18 cellular contexts compared by ENCODE assay signal in genomic region chr1:30518186-30518585, GRCh38.
"Had no signal": no experiment of that assay in that cellular context is flagged by ENCODE, and none has a peak within 500 bp of the region (broad histone marks: within the 10 kb centered on the region; RNA-seq: fewer than 3 reads in every experiment).

No MANE protein-coding gene starts in this region.

- H3K4me3 ChIP-seq: ascending aorta, testis, upper lobe of right lung had no signal

- H3K27ac Mint-ChIP-seq: activated CD4-positive, alpha-beta memory T cell treated with anti-CD3 and anti-CD28 coated beads, Interleukin-2, amount 10 ng/mL, durations not matched to agents 7 days and 5 days; activated naive CD4-positive, alpha-beta T cell treated with anti-CD3 and anti-CD28 coated beads, Interleukin-2, amount 50 U/mL, for 24 hours; nephron; stimulated activated naive CD8-positive, alpha-beta T cell treated with anti-CD3 and anti-CD28 coated beads, Interleukin-15, amount 100 ng/mL, for 72 hours; WTC11 had no signal

- DNase-seq: activated CD4-positive, alpha-beta memory T cell treated with anti-CD3 and anti-CD28 coated beads, Interleukin-2, amount 10 ng/mL, durations not matched to agents 7 days and 5 days; activated CD4-positive, alpha-beta T cell treated with anti-CD3 and anti-CD28 coated beads for 48 hours; activated gamma-delta T cell; activated T-cell treated with anti-CD3 and anti-CD28 coated beads, Interleukin-2, amount 50 U/mL, for 48 hours; foreskin fibroblast; mesenchymal stem cell; posterior cingulate gyrus; SK-N-SH; stimulated activated CD4-positive, alpha-beta T cell treated with anti-CD3 and anti-CD28 coated beads, Interleukin-15, amount 100 ng/mL, for 24 hours; stimulated activated CD4-positive, alpha-beta T cell treated with anti-CD3 and anti-CD28 coated beads, Interleukin-2, amount 100 ng/mL, for 48 hours; stimulated activated naive CD8-positive, alpha-beta T cell treated with anti-CD3 and anti-CD28 coated beads, Interleukin-15, amount 100 ng/mL, for 72 hours; testis; upper lobe of right lung had no signal

- H3K4me3 Mint-ChIP-seq: activated CD4-positive, alpha-beta memory T cell treated with anti-CD3 and anti-CD28 coated beads, Interleukin-2, amount 10 ng/mL, durations not matched to agents 7 days and 5 days; activated naive CD4-positive, alpha-beta T cell treated with anti-CD3 and anti-CD28 coated beads, Interleukin-2, amount 50 U/mL, for 24 hours; nephron; stimulated activated naive CD8-positive, alpha-beta T cell treated with anti-CD3 and anti-CD28 coated beads, Interleukin-15, amount 100 ng/mL, for 72 hours; WTC11 had no signal

- H3K9me3 Mint-ChIP-seq: activated CD4-positive, alpha-beta memory T cell treated with anti-CD3 and anti-CD28 coated beads, Interleukin-2, amount 10 ng/mL, durations not matched to agents 7 days and 5 days; activated naive CD4-positive, alpha-beta T cell treated with anti-CD3 and anti-CD28 coated beads, Interleukin-2, amount 50 U/mL, for 24 hours; nephron; stimulated activated naive CD8-positive, alpha-beta T cell treated with anti-CD3 and anti-CD28 coated beads, Interleukin-15, amount 100 ng/mL, for 72 hours; WTC11 had no signal

- H3K4me1 Mint-ChIP-seq: activated CD4-positive, alpha-beta memory T cell treated with anti-CD3 and anti-CD28 coated beads, Interleukin-2, amount 10 ng/mL, durations not matched to agents 7 days and 5 days; activated naive CD4-positive, alpha-beta T cell treated with anti-CD3 and anti-CD28 coated beads, Interleukin-2, amount 50 U/mL, for 24 hours; stimulated activated naive CD8-positive, alpha-beta T cell treated with anti-CD3 and anti-CD28 coated beads, Interleukin-15, amount 100 ng/mL, for 72 hours had no signal

- H3K27ac ChIP-seq: ascending aorta, epithelial cell of prostate, testis, upper lobe of right lung had no signal

- ATAC-seq: stimulated activated naive CD8-positive, alpha-beta T cell treated with anti-CD3 and anti-CD28 coated beads, Interleukin-15, amount 100 ng/mL, for 72 hours; upper lobe of right lung; WTC11 had no signal

- H3K36me3 Mint-ChIP-seq: activated naive CD4-positive, alpha-beta T cell treated with anti-CD3 and anti-CD28 coated beads, Interleukin-2, amount 50 U/mL, for 24 hours; WTC11 had no signal
